Comparison of ENCODE assay signal across 5 cellular contexts in the genomic region with DNA sequence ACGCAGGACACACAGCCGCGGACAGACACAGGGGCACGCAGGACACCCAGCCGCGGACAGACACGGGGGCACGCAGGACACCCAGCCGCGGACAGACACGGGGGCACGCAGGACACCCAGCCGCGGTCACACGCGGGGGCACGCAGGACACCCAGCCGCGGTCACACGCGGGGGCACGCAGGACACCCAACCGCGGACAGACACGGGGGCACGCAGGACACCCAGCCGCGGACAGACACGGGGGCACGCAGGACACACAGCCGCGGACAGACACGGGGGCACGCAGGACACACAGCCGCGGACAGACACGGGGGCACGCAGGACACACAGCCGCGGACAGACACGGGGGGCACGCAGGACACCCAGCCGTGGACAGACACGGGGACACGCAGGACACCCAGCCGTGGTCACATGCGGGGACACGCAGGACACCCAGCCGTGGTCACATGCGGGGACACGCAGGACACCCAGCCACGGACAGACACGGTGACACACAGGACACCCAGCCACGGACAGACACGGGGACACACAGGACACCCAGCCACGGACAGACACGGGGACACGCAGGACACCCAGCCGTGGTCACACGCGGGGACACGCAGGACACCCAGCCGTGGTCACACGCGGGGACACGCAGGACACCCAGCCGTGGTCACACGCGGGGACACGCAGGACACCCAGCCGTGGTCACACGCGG. TPM values are rescaled to one million over a fixed set of nuclear protein-coding genes. Genes with fewer than 3 reads are reported as not detected.
"Had no signal": no experiment of that assay in that cellular context is flagged by ENCODE, and none has a peak within 500 bp of the region (broad histone marks: within the 10 kb centered on the region; RNA-seq: fewer than 3 reads in every experiment).

No MANE protein-coding gene starts in this region.

RNA-seq across cellular contexts. Expression of gene CFAP74, which starts 21.8 kb away (rescaled TPM):
- total RNA-seq: GM23248, GM23338, H4, H7, HFFc6 had no signal
- polyA plus RNA-seq: GM23248 had no signal

RNA-seq across cellular contexts. Expression of gene GABRD, which starts 37.4 kb away (rescaled TPM):
- total RNA-seq: GM23248, HFFc6 had no signal
- polyA plus RNA-seq: GM23248 had no signal
